18 cellular contexts compared by ENCODE assay signal in genomic region chr12:6313326-6313940, GRCh38. TPM values are rescaled to one million over a fixed set of nuclear protein-coding genes. Genes with fewer than 3 reads are reported as not detected.
DNase-seq lines count a peak whose midpoint lies in the region; ATAC-seq, FAIRE-seq and TF ChIP-seq lines count a peak whose summit lies in the region.
"Had no signal": no experiment of that assay in that cellular context is flagged by ENCODE, and none has a peak within 500 bp of the region (broad histone marks: within the 10 kb centered on the region; RNA-seq: fewer than 3 reads in every experiment).

No MANE protein-coding gene starts in this region.

- H3K36me3 ChIP-seq in Caco-2 (ENCODE audit: control insufficient read depth, insufficient read depth, low read length) (peaks cover 19% of the 10 kb centered on the region), hepatocyte (replicated peaks; ENCODE audit: insufficient read depth, low read depth) (no peaks in the 10 kb centered on the region), small intestine (ENCODE audit: control insufficient read depth in 2 of 2, insufficient read depth in 2 of 2, low read length in 2 of 2) (peaks cover 0 to 13% of the 10 kb centered on the region in 2 donors)
- H3K36me3 ChIP-seq: MG63 had no signal

- H3K4me1 Mint-ChIP-seq in Caco-2 (ENCODE audit: low read depth, unreplicated experiment) (peaks cover 38% of the 10 kb centered on the region), WTC11 (peaks cover 31% of the 10 kb centered on the region)

- no peak overlapping the region for H3K4me3 ChIP-seq in Caco-2 (ENCODE audit: low read depth, low read length)
- H3K4me3 ChIP-seq in hepatocyte: no peak overlapping the region
- H3K4me3 ChIP-seq in small intestine (ENCODE audit: low read depth in 1 of 2, low read length in 2 of 2): peak overlapping the region in 1 of 2 donors; percentile 24
- H3K4me3 ChIP-seq: MG63 had no signal

- H3K27me3 ChIP-seq in Caco-2 (replicated peaks; ENCODE audit: control insufficient read depth, insufficient read depth, low read length) (no peaks in the 10 kb centered on the region), hepatocyte (no peaks in the 10 kb centered on the region), small intestine (ENCODE audit: control insufficient read depth in 2 of 2, insufficient read depth in 2 of 2, low read length in 2 of 2) (no peaks in the 10 kb centered on the region)
- H3K27me3 ChIP-seq: MG63 had no signal

- no peak for TF ChIP-seq CTCF in Caco-2 (IDR thresholded peaks at IDR 0.05; ENCODE audit: insufficient read depth in 1 of 2, low read depth in 1 of 2, low read length in 1 of 2, severe bottlenecking in 1 of 2, unreplicated experiment in 1 of 2)
- no peak for TF ChIP-seq CTCF in hepatocyte (IDR thresholded peaks at IDR 0.05; ENCODE audit: poor library complexity)
- TF ChIP-seq CTCF in WTC11 (IDR thresholded peaks at IDR 0.05): no peak
- no peak for TF ChIP-seq CTCF in GM13977 (IDR thresholded peaks at IDR 0.05; ENCODE audit: extremely low read depth, insufficient read depth, missing control alignments)

- DNase-seq in Caco-2 (no peak), SW480 (ENCODE audit: low spot score) (peak; percentile 28), hepatocyte (ENCODE audit: low spot score) (peak; percentile 5), small intestine (no peak), WTC11 (ENCODE audit: low spot score) (no peak), NCI-H524 (lab: John Stamatoyannopoulos, UW) (no peak), GM13977 (ENCODE audit: low spot score) (no peak)
- DNase-seq: activated CD4-positive, alpha-beta T cell treated with anti-CD3 and anti-CD28 coated beads, Interleukin-2, amount 10 ng/mL, durations not matched to agents 7 days and 5 days; effector memory CD4-positive, alpha-beta T cell; MG63; NCI-H2081; NCI-H748 treated with DMSO at 0.1 percent for 48 hours; Right ventricle myocardium superior; stimulated activated naive CD8-positive, alpha-beta T cell treated with anti-CD3 and anti-CD28 coated beads, Interleukin-15, Interleukin-2, amounts not matched to agents 100 U/mL and 50 U/mL, for 24 hours; T-helper 9 cell had no signal

- H3K4me1 ChIP-seq in Caco-2 (peaks cover 57% of the 10 kb centered on the region), hepatocyte (ENCODE audit: insufficient read depth) (peaks cover 42% of the 10 kb centered on the region), small intestine (ENCODE audit: control insufficient read depth in 2 of 2, insufficient read depth in 1 of 2, low read depth in 1 of 2, low read length in 1 of 2) (peaks cover 3 to 5% of the 10 kb centered on the region in 2 donors)

- H3K27me3 Mint-ChIP-seq in Caco-2 (ENCODE audit: insufficient read depth, unreplicated experiment) (no peaks in the 10 kb centered on the region), WTC11 (ENCODE audit: low read depth) (peaks cover 11% of the 10 kb centered on the region)

- intact Hi-C loops in Caco-2 (cut with micrococcal nuclease; ENCODE audit: unreplicated experiment): loop anchor here (2.0 kb wide), 1 partner anchor 23 kb away; no protein-coding TSS in a partner anchor

- CTCF ChIA-PET in Caco-2 (lab: Charles Lee) (interaction anchor here (1.0 to 1.2 kb wide), 3 partner anchors 10 to 58 kb away, joined by 3 to 5 read pairs (median 4); no protein-coding TSS in a partner anchor), WTC11 (lab: Charles Lee) (interaction anchor here (0.7 to 1.9 kb wide), 4 partner anchors 9 to 224 kb away, joined by 3 to 8 read pairs (median 6); no protein-coding TSS in a partner anchor)

- H3K4me2 ChIP-seq in hepatocyte: peak overlapping the region; percentile 85

- peak overlapping the region; percentile 79 for H3K4me3 Mint-ChIP-seq in Caco-2 (ENCODE audit: unreplicated experiment)
- no peak overlapping the region for H3K4me3 Mint-ChIP-seq in WTC11
- H3K4me3 Mint-ChIP-seq: activated CD4-positive, alpha-beta T cell treated with anti-CD3 and anti-CD28 coated beads, Interleukin-2, amount 10 ng/mL, durations not matched to agents 7 days and 5 days; nephron had no signal

- H3K27ac ChIP-seq in hepatocyte (peak overlapping the region; percentile 100), small intestine (ENCODE audit: low read depth in 1 of 2, low read length in 1 of 2) (peak overlapping the region; percentile 78 to 89)

- POLR2A ChIA-PET in Caco-2 (lab: Charles Lee) (interaction anchor here (1.0 to 1.5 kb wide), 6 partner anchors 10 to 221 kb away, joined by 3 to 11 read pairs (median 6); partner anchors contain the start of genes GAPDH and TNFRSF1A), WTC11 (lab: Charles Lee) (interaction anchor here (1.1 kb wide), 1 partner anchor 10 kb away, joined by 3 read pairs; no protein-coding TSS in a partner anchor)

- H3K9me2 ChIP-seq in hepatocyte (replicated peaks; ENCODE audit: insufficient read depth): no peaks in the 10 kb centered on the region

- no peaks in the 10 kb centered on the region for H3K9me3 Mint-ChIP-seq in Caco-2 (ENCODE audit: unreplicated experiment)
- H3K9me3 Mint-ChIP-seq in WTC11: no peaks in the 10 kb centered on the region
- H3K9me3 Mint-ChIP-seq: activated CD4-positive, alpha-beta T cell treated with anti-CD3 and anti-CD28 coated beads, Interleukin-2, amount 10 ng/mL, durations not matched to agents 7 days and 5 days; nephron had no signal

- no peak for FAIRE-seq in small intestine (lab: Jason Lieb, UNC)

- no TSS peak for BruUV-seq in Caco-2 (replicated peaks; lab: Mats Ljungman, UMichigan)

- H3K27ac Mint-ChIP-seq in Caco-2 (ENCODE audit: unreplicated experiment): peak overlapping the region; percentile 83
- H3K27ac Mint-ChIP-seq in WTC11: no peak overlapping the region
- H3K27ac Mint-ChIP-seq: activated CD4-positive, alpha-beta T cell treated with anti-CD3 and anti-CD28 coated beads, Interleukin-2, amount 10 ng/mL, durations not matched to agents 7 days and 5 days had no signal

- H2AFZ ChIP-seq in hepatocyte: no peak overlapping the region

- no peaks in the 10 kb centered on the region for H3K9me3 ChIP-seq in Caco-2
- H3K9me3 ChIP-seq in hepatocyte (ENCODE audit: low read depth): no peaks in the 10 kb centered on the region
- H3K9me3 ChIP-seq in small intestine (ENCODE audit: control insufficient read depth, low read depth): no peaks in the 10 kb centered on the region
- H3K9me3 ChIP-seq: MG63 had no signal

- H3K79me2 ChIP-seq in hepatocyte: peaks cover 6% of the 10 kb centered on the region

- H4K20me1 ChIP-seq in hepatocyte (ENCODE audit: insufficient read depth, poor library complexity, severe bottlenecking): no peaks in the 10 kb centered on the region

- no peak for ATAC-seq in WTC11
- no peak for ATAC-seq in GM18870 (IDR thresholded peaks at IDR 0.05; ENCODE audit: unreplicated experiment)

- in situ Hi-C loops in GM13977 (cut with MboI; ENCODE audit: low pct_unique_long_range_greater_than_20kb, low sequenced_read_pairs, unreplicated experiment): no loop called here

- WGBS in hepatocyte (ENCODE audit: low lambda C conversion rate, missing lambda C conversion rate): 90% methylated on average over 14 of the region's 14 CpGs
- 64 to 89% (median 73%) methylated on average over 14 of the region's 14 CpGs for WGBS in small intestine, 3 donors

- peaks cover 57% of the 10 kb centered on the region for H3K36me3 Mint-ChIP-seq in Caco-2 (ENCODE audit: insufficient read depth, unreplicated experiment)
- peaks cover 29% of the 10 kb centered on the region for H3K36me3 Mint-ChIP-seq in WTC11

TF ChIP-seq in WTC11, 78 proteins besides CTCF, POLR2A, EP300 and RAD21:
- no peak for TF ChIP-seq ATF6 (CRISPR knock-in tag; IDR thresholded peaks at IDR 0.05)
- no peak for TF ChIP-seq NFATC4 (CRISPR knock-in tag; IDR thresholded peaks at IDR 0.05)
- TF ChIP-seq, protein P1, sequence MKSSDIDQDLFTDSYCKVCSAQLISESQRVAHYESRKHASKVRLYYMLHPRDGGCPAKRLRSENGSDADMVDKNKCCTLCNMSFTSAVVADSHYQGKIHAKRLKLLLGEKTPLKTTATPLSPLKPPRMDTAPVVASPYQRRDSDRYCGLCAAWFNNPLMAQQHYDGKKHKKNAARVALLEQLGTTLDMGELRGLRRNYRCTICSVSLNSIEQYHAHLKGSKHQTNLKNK (CRISPR knock-in tag; IDR thresholded peaks at IDR 0.05): no peak
- no peak for TF ChIP-seq ETV6 (CRISPR knock-in tag; IDR thresholded peaks at IDR 0.05)
- TF ChIP-seq, protein P2, sequence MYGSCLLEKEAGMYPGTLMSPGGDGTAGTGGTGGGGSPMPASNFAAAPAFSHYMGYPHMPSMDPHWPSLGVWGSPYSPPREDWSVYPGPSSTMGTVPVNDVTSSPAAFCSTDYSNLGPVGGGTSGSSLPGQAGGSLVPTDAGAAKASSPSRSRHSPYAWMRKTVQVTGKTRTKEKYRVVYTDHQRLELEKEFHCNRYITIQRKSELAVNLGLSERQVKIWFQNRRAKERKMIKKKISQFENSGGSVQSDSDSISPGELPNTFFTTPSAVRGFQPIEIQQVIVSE (CRISPR knock-in tag; IDR thresholded peaks at IDR 0.05; ENCODE audit: borderline replicate concordance): no peak

RNA-seq across cellular contexts. Expression of gene PLEKHG6, which starts 3.0 kb away (rescaled TPM):
- 109 and 123 TPM in 2 replicates for total RNA-seq in Caco-2 (2022)
- 36.3 and 85.7 TPM in 2 replicates for total RNA-seq in hepatocyte
- 43.6 and 52.2 TPM in 2 replicates for polyA plus RNA-seq in hepatocyte
- 100 to 1,000 TPM in 2 of 3 donors, 10 to 100 TPM in 1; 48.0 to 167 (median 105) TPM for polyA plus RNA-seq in small intestine
- total RNA-seq in WTC11 (2021): 36.8 to 46.4 TPM (median 38.4 TPM) in 3 replicates
- total RNA-seq: activated CD4-positive, alpha-beta T cell treated with anti-CD3 and anti-CD28 coated beads, Interleukin-2, amount 10 ng/mL, durations not matched to agents 7 days and 5 days; glomerular endothelial cell had no signal

RNA-seq across cellular contexts. Expression of gene TNFRSF1A, which starts 28.4 kb away (rescaled TPM):
- total RNA-seq in Caco-2 (2022) (79.0 and 79.4 TPM in 2 replicates), hepatocyte (110 and 147 TPM in 2 replicates), WTC11 (2021) (32.3 to 44.1 TPM (median 32.4 TPM) in 3 replicates)
- polyA plus RNA-seq in hepatocyte (168 and 188 TPM in 2 replicates), small intestine (100 to 1,000 TPM in 1 of 3 donors, 10 to 100 TPM in 2; 77.2 to 102 (median 92.9) TPM)

Comparison
In these comparisons a context has a peak if more than half of its experiments do, and no peak if none do; other contexts are left out.
1. DNase-seq: peak in SW480 (single experiment) and hepatocyte (single experiment); none in Caco-2 (0 of 2), small intestine (single experiment), WTC11 (single experiment), NCI-H524 (0 of 2) and GM13977 (single experiment).